ENCODE assay signal across 8 cellular contexts in genomic region chr19:4373601-4374441, GRCh38. TPM values are rescaled to one million over a fixed set of nuclear protein-coding genes. Genes with fewer than 3 reads are reported as not detected.
DNase-seq lines count a peak whose midpoint lies in the region; ATAC-seq, FAIRE-seq and TF ChIP-seq lines count a peak whose summit lies in the region.

No MANE protein-coding gene starts in this region.

- FAIRE-seq in RCC 7860 (lab: Jason Lieb, UNC): no peak

- no peaks in the 10 kb centered on the region for H3K27me3 ChIP-seq in BJ (ENCODE audit: control insufficient read depth, insufficient read depth, low read length)
- no peaks in the 10 kb centered on the region for H3K27me3 ChIP-seq in neutrophil
- no peaks in the 10 kb centered on the region for H3K27me3 ChIP-seq in H7 (ENCODE audit: control insufficient read depth, insufficient read depth, low read length)

- no peak for TF ChIP-seq CTCF in BJ (IDR thresholded peaks at IDR 0.05; ENCODE audit: insufficient read depth, low read depth, low read length)
- no peak for TF ChIP-seq CTCF in neutrophil (IDR thresholded peaks at IDR 0.05)
- TF ChIP-seq CTCF in GM10248 (IDR thresholded peaks at IDR 0.05; ENCODE audit: control extremely low read depth, extremely low read depth, low read depth, missing control alignments): no peak

- ATAC-seq in HG02763 (IDR thresholded peaks at IDR 0.05; ENCODE audit: unreplicated experiment) (no peak), GM18498 (IDR thresholded peaks at IDR 0.05; ENCODE audit: unreplicated experiment) (no peak)

- peak overlapping the region; percentile 88 for H3K27ac ChIP-seq in neutrophil

- H3K9me3 ChIP-seq in neutrophil: no peaks in the 10 kb centered on the region

- peak; percentile 35 for DNase-seq in BJ (ENCODE audit: low read depth)
- peak; percentile 57 for DNase-seq in RCC 7860 (ENCODE audit: low spot score)
- peak; percentile 67 for DNase-seq in fibroblast of gingiva (ENCODE audit: low read depth)
- no peak for DNase-seq in GM10248 (ENCODE audit: extremely low spot score)
- DNase-seq in H7: no peak

- peaks cover 72 to 73% of the 10 kb centered on the region in 2 experiments for H3K4me1 ChIP-seq in neutrophil (ENCODE audit: control insufficient read depth in 1 of 2, insufficient read depth in 1 of 2, low read depth in 1 of 2, low read length in 1 of 2)

- POLR2A ChIA-PET in BJ (lab: Charles Lee): no interaction called here
- POLR2A ChIA-PET in GM10248 (lab: Yijun Ruan, JAX): no interaction called here

- CTCF ChIA-PET in BJ (lab: Yijun Ruan, JAX): interaction anchor here (0.7 to 5.3 kb wide), 8 partner anchors 9 to 107 kb away, joined by 3 to 33 read pairs (median 8); partner anchors contain the start of gene SH3GL1
- CTCF ChIA-PET in GM10248 (lab: Yijun Ruan, JAX): interaction anchor here (0.6 to 3.1 kb wide), 4 partner anchors 21 to 284 kb away, joined by 3 to 23 read pairs (median 3); partner anchors contain the start of gene SH3GL1

- H3K36me3 ChIP-seq in BJ (ENCODE audit: control insufficient read depth, insufficient read depth, low read length) (peaks cover 4% of the 10 kb centered on the region), neutrophil (peaks cover 11% of the 10 kb centered on the region), H7 (replicated peaks; ENCODE audit: control insufficient read depth, insufficient read depth, low read length) (no peaks in the 10 kb centered on the region)

- no peak overlapping the region for H3K4me3 ChIP-seq in BJ (ENCODE audit: low read depth, low read length)
- peak overlapping the region in 1 of 2 experiments; percentile 22 for H3K4me3 ChIP-seq in neutrophil (ENCODE audit: low read depth in 1 of 2, low read length in 1 of 2)
- no peak overlapping the region for H3K4me3 ChIP-seq in H7 (ENCODE audit: insufficient read depth, low read depth, low read length)

RNA-seq across cellular contexts. Expression of gene SH3GL1, which starts 26.5 kb away (rescaled TPM):
- 52.2 and 89.4 TPM in 2 replicates for polyA plus RNA-seq in BJ (2011; rRNA removed)
- 34.5 and 38.8 TPM in 2 replicates for polyA minus RNA-seq in BJ (2011; rRNA and poly(A)+ RNA removed)
- 73.1 and 97.7 TPM in 2 replicates for total RNA-seq in H7 (2014; rRNA removed; shearing (Covaris generic))

RNA-seq across cellular contexts. Expression of gene CHAF1A, which starts 28.6 kb away (rescaled TPM):
- polyA plus RNA-seq in BJ (2011; rRNA removed): 6.3 and 11.4 TPM in 2 replicates
- polyA minus RNA-seq in BJ (2011; rRNA and poly(A)+ RNA removed): 5.9 and 8.5 TPM in 2 replicates
- total RNA-seq in H7 (2014; rRNA removed; shearing (Covaris generic)): 121 and 122 TPM in 2 replicates

RNA-seq across cellular contexts. Expression of gene MPND, which starts 30.5 kb away (rescaled TPM):
- 4.9 and 5.3 TPM in 2 replicates for polyA plus RNA-seq in BJ (2011; rRNA removed)
- polyA minus RNA-seq in BJ (2011; rRNA and poly(A)+ RNA removed): 4.7 and 5.8 TPM in 2 replicates
- total RNA-seq in H7 (2014; rRNA removed; shearing (Covaris generic)): 11.4 and 17.4 TPM in 2 replicates

RNA-seq across cellular contexts. Expression of gene STAP2, which starts 35.2 kb away (rescaled TPM):
- 5.6 and 7.8 TPM in 2 replicates for polyA plus RNA-seq in BJ (2011; rRNA removed)
- polyA minus RNA-seq in BJ (2011; rRNA and poly(A)+ RNA removed): 1.7 and 4.6 TPM in 2 replicates
- total RNA-seq in H7 (2014; rRNA removed; shearing (Covaris generic)): 14.2 and 18.0 TPM in 2 replicates

Comparison
In these comparisons a context has a peak if more than half of its experiments do, and no peak if none do; other contexts are left out.
1. DNase-seq: peak in BJ (single experiment), RCC 7860 (single experiment) and fibroblast of gingiva (single experiment); none in GM10248 (single experiment) and H7 (single experiment).